Comparison of ENCODE assay signal across 18 cellular contexts in genomic region chr2:202140522-202141292, GRCh38.
DNase-seq lines count a peak whose midpoint lies in the region; ATAC-seq and TF ChIP-seq lines count a peak whose summit lies in the region.
"Had no signal": no experiment of that assay in that cellular context is flagged by ENCODE, and none has a peak within 500 bp of the region (broad histone marks: within the 10 kb centered on the region; RNA-seq: fewer than 3 reads in every experiment).

No MANE protein-coding gene starts in this region.

- in situ Hi-C loops in ACHN (cut with HindIII; ENCODE audit: low pct_ligation_motif_present, low pct_unique_long_range_greater_than_20kb, low sequenced_read_pairs), result no loop called here

- H3F3A ChIP-seq in smooth muscle cell (ENCODE audit: low read depth), result peaks cover 5% of the 10 kb centered on the region

- H3K4me2 ChIP-seq in smooth muscle cell, result peak overlapping the region; percentile 73

- H2AFZ ChIP-seq in smooth muscle cell (ENCODE audit: low read depth), result no peak overlapping the region

- H3K36me3 ChIP-seq in smooth muscle cell (ENCODE audit: low read depth), result no peaks in the 10 kb centered on the region
- H3K36me3 ChIP-seq: gastrocnemius medialis, spleen had no signal

- H4K20me1 ChIP-seq in smooth muscle cell (ENCODE audit: low read depth), result no peaks in the 10 kb centered on the region

- DNase-seq in GM03348 (ENCODE audit: low spot score) (peak; percentile 72), fibroblast of villous mesenchyme (ENCODE audit: low read depth) (peak; percentile 77), smooth muscle cell (lab: John Stamatoyannopoulos, UW; ENCODE audit: unreplicated experiment) (no peak), NCI-H774 (lab: John Stamatoyannopoulos, UW) (no peak), ACHN (no peak), hypothalamus (lab: John Stamatoyannopoulos, UW) (no peak)
- DNase-seq: activated gamma-delta T cell, aorta, gastrocnemius medialis, left ventricle myocardium superior, NCI-H1436 treated with DMSO at 0.1 percent for 48 hours, NCI-H446, psoas muscle, SHP77, spleen, testis had no signal

- WGBS in smooth muscle cell (ENCODE audit: low lambda C conversion rate), result 20% methylated on average over 12 of the region's 12 CpGs

- no peak overlapping the region for H3K4me3 ChIP-seq in fibroblast of villous mesenchyme (ENCODE audit: low read depth, low read length)
- H3K4me3 ChIP-seq in smooth muscle cell, result no peak overlapping the region
- H3K4me3 ChIP-seq: gastrocnemius medialis, psoas muscle, spleen, testis had no signal

- peak; percentile 82 for ATAC-seq in SK-N-SH treated with all-trans-retinoic acid at 6 μM for 48 hours
- ATAC-seq: gastrocnemius medialis, left ventricle myocardium superior, psoas muscle had no signal

- no peak overlapping the region for H3K9ac ChIP-seq in smooth muscle cell (ENCODE audit: low read depth)

- H3K9me3 ChIP-seq in smooth muscle cell (replicated peaks; ENCODE audit: low read depth), result no peaks in the 10 kb centered on the region
- H3K9me3 ChIP-seq: gastrocnemius medialis, psoas muscle, spleen, testis had no signal

- H3K27ac ChIP-seq in smooth muscle cell (ENCODE audit: low read depth), result no peak overlapping the region
- H3K27ac ChIP-seq: C4-2B, gastrocnemius medialis, psoas muscle, spleen, testis had no signal

- TF ChIP-seq CTCF in fibroblast of villous mesenchyme (IDR thresholded peaks at IDR 0.05; ENCODE audit: insufficient read depth, low read depth, low read length) (no peak), smooth muscle cell (IDR thresholded peaks at IDR 0.05; ENCODE audit: borderline replicate concordance, insufficient read depth, poor library complexity, severe bottlenecking) (no peak)

- no peaks in the 10 kb centered on the region for H3K27me3 ChIP-seq in smooth muscle cell (ENCODE audit: low read depth)
- H3K27me3 ChIP-seq: gastrocnemius medialis, spleen, testis had no signal

- H3K4me1 ChIP-seq in smooth muscle cell (ENCODE audit: low read depth), result peaks cover 10% of the 10 kb centered on the region
- H3K4me1 ChIP-seq: gastrocnemius medialis, psoas muscle, testis had no signal

- no peaks in the 10 kb centered on the region for H3K79me2 ChIP-seq in smooth muscle cell (ENCODE audit: low read depth)

TF ChIP-seq in SK-N-SH treated with all-trans-retinoic acid at 6 μM for 48 hours, 23 proteins besides CTCF, POLR2A, EP300 and RAD21 (continues in another document):
- TF ChIP-seq ZNF70 (CRISPR knock-in tag; IDR thresholded peaks at IDR 0.05), result no peak
- TF ChIP-seq CSDC2 (CRISPR knock-in tag; IDR thresholded peaks at IDR 0.05), result no peak
- no peak for TF ChIP-seq ZNF8 (CRISPR knock-in tag; IDR thresholded peaks at IDR 0.05)
- no peak for TF ChIP-seq GLIS3 (CRISPR knock-in tag; IDR thresholded peaks at IDR 0.05)
- peak; percentile 60; the same call in 1 of the 2 replicates for TF ChIP-seq SNAI2 (CRISPR knock-in tag; IDR thresholded peaks at IDR 0.05)
- no peak for TF ChIP-seq RARB (CRISPR knock-in tag; IDR thresholded peaks at IDR 0.05)
- TF ChIP-seq TCF4 (CRISPR knock-in tag; IDR thresholded peaks at IDR 0.05; ENCODE audit: borderline replicate concordance), result peak; percentile 75
- TF ChIP-seq ZFP30 (CRISPR knock-in tag; IDR thresholded peaks at IDR 0.05), result no peak
- no peak for TF ChIP-seq OSR1 (CRISPR knock-in tag; IDR thresholded peaks at IDR 0.05)
- no peak for TF ChIP-seq PPARA (CRISPR knock-in tag; IDR thresholded peaks at IDR 0.05; ENCODE audit: borderline replicate concordance)
- TF ChIP-seq POU6F1 (CRISPR knock-in tag; IDR thresholded peaks at IDR 0.05; ENCODE audit: borderline replicate concordance, low read depth), result no peak
- TF ChIP-seq PATZ1 (CRISPR knock-in tag; IDR thresholded peaks at IDR 0.05; ENCODE audit: borderline replicate concordance), result peak; percentile 83; the same call in 1 of the 2 replicates
- no peak for TF ChIP-seq BACH2 (CRISPR knock-in tag; IDR thresholded peaks at IDR 0.05; ENCODE audit: borderline replicate concordance)
- no peak for TF ChIP-seq ESRRG (CRISPR knock-in tag; IDR thresholded peaks at IDR 0.05)
- no peak for TF ChIP-seq CSRNP3 (CRISPR knock-in tag; IDR thresholded peaks at IDR 0.05)
- no peak for TF ChIP-seq TSHZ2 (CRISPR knock-in tag; IDR thresholded peaks at IDR 0.05)
- TF ChIP-seq ZFP3 (CRISPR knock-in tag; IDR thresholded peaks at IDR 0.05), result no peak
- TF ChIP-seq CREB5 (CRISPR knock-in tag; IDR thresholded peaks at IDR 0.05; ENCODE audit: low read depth), result no peak
- TF ChIP-seq ISL1 (CRISPR knock-in tag; IDR thresholded peaks at IDR 0.05), result peak; percentile 71
- no peak for TF ChIP-seq TOX (CRISPR knock-in tag; IDR thresholded peaks at IDR 0.05; ENCODE audit: borderline replicate concordance)
- no peak for TF ChIP-seq ZC3H10 (CRISPR knock-in tag; IDR thresholded peaks at IDR 0.05)

Comparison
In these comparisons a context has a peak if more than half of its experiments do, and no peak if none do; other contexts are left out.
1. DNase-seq: peak in GM03348 (single experiment) and fibroblast of villous mesenchyme (single experiment); none in smooth muscle cell (single experiment), NCI-H774 (single experiment), ACHN (single experiment) and hypothalamus (0 of 51).